ENCODE assay signal across 1 cellular context in genomic region chr14:89391123-89391522, GRCh38.
TF ChIP-seq lines count a peak whose summit lies in the region.

No MANE protein-coding gene starts in this region.

TF ChIP-seq in HepG2, 621 proteins besides CTCF, POLR2A, EP300 and RAD21 (continued from another document and continues in another):
- TF ChIP-seq THRA (CRISPR knock-in tag; IDR thresholded peaks at IDR 0.05; ENCODE audit: borderline replicate concordance) (peak; percentile 74; the same call in 1 of the 2 replicates), ZFP91 (CRISPR knock-in tag; IDR thresholded peaks at IDR 0.05; ENCODE audit: borderline replicate concordance) (no peak), SIX1 (CRISPR knock-in tag; IDR thresholded peaks at IDR 0.05; ENCODE audit: borderline replicate concordance) (peak; percentile 40; the same call in 1 of the 2 replicates), THYN1 (CRISPR knock-in tag; IDR thresholded peaks at IDR 0.05; ENCODE audit: borderline replicate concordance, low read depth) (no peak), FOXA1 (IDR thresholded peaks at IDR 0.05) (no peak), FOXA1 (CRISPR knock-in tag; IDR thresholded peaks at IDR 0.05) (peak; percentile 56), RFXANK (CRISPR knock-in tag; IDR thresholded peaks at IDR 0.05) (no peak), IKZF5 (CRISPR knock-in tag; IDR thresholded peaks at IDR 0.05) (peak; percentile 90), FUBP1 (CRISPR knock-in tag; IDR thresholded peaks at IDR 0.05; ENCODE audit: borderline replicate concordance) (no peak), AFF4 (CRISPR knock-in tag; IDR thresholded peaks at IDR 0.05) (no peak), ZNF747 (CRISPR knock-in tag; IDR thresholded peaks at IDR 0.05; ENCODE audit: borderline replicate concordance) (no peak), KLF15 (CRISPR knock-in tag; IDR thresholded peaks at IDR 0.05; ENCODE audit: borderline replicate concordance) (no peak), ZNF589 (CRISPR knock-in tag; conservative IDR thresholded peaks at IDR 0.05) (no peak), ZNF121 (CRISPR knock-in tag; IDR thresholded peaks at IDR 0.05) (no peak), ZNF256 (CRISPR knock-in tag; conservative IDR thresholded peaks at IDR 0.05) (no peak), SKIL (CRISPR knock-in tag; IDR thresholded peaks at IDR 0.05; ENCODE audit: borderline replicate concordance) (peak; percentile 63; the same call in 1 of the 2 replicates), ZNF574 (CRISPR knock-in tag; IDR thresholded peaks at IDR 0.05) (no peak), ZBTB39 (CRISPR knock-in tag; IDR thresholded peaks at IDR 0.05) (no peak), ZNF790 (CRISPR knock-in tag; IDR thresholded peaks at IDR 0.05; ENCODE audit: borderline replicate concordance) (no peak), ZFYVE20 (CRISPR knock-in tag; IDR thresholded peaks at IDR 0.05; ENCODE audit: borderline replicate concordance, low read depth) (no peak), THAP11 (CRISPR knock-in tag; IDR thresholded peaks at IDR 0.05) (0 out of 2 replicates have a peak, but pooled peaks have one; percentile 38), HMG20B (CRISPR knock-in tag; conservative IDR thresholded peaks at IDR 0.05) (0 out of 2 replicates have a peak, but pooled peaks have one; percentile 22), SKI (IDR thresholded peaks at IDR 0.05; ENCODE audit: partially characterized antibody) (peak; percentile 61), MTF1 (CRISPR knock-in tag; IDR thresholded peaks at IDR 0.05) (no peak), TAF15 (IDR thresholded peaks at IDR 0.05; ENCODE audit: low read depth, low read length, poor library complexity, severe bottlenecking) (no peak), PHF20 (CRISPR knock-in tag; IDR thresholded peaks at IDR 0.05) (no peak), ZNF510 (CRISPR knock-in tag; IDR thresholded peaks at IDR 0.05; ENCODE audit: low read depth) (no peak), FLYWCH1 (CRISPR knock-in tag; IDR thresholded peaks at IDR 0.05) (no peak), ZXDC (CRISPR knock-in tag; IDR thresholded peaks at IDR 0.05) (no peak), SCMH1 (CRISPR knock-in tag; IDR thresholded peaks at IDR 0.05; ENCODE audit: borderline replicate concordance) (no peak), SALL2 (CRISPR knock-in tag; IDR thresholded peaks at IDR 0.05) (no peak), XRCC5 (optimal IDR thresholded peaks at IDR 0.05; ENCODE audit: low read length) (no peak), MAFG (CRISPR knock-in tag; IDR thresholded peaks at IDR 0.05) (no peak), CEBPG (CRISPR knock-in tag; IDR thresholded peaks at IDR 0.05) (peak; percentile 57), WIZ (CRISPR knock-in tag; IDR thresholded peaks at IDR 0.05) (no peak), HDAC2 (CRISPR knock-in tag; IDR thresholded peaks at IDR 0.05) (peak; percentile 82), E2F2 (CRISPR knock-in tag; IDR thresholded peaks at IDR 0.05; ENCODE audit: borderline replicate concordance) (no peak)
